ENCODE assay signal across 8 cellular contexts in the genomic region with DNA sequence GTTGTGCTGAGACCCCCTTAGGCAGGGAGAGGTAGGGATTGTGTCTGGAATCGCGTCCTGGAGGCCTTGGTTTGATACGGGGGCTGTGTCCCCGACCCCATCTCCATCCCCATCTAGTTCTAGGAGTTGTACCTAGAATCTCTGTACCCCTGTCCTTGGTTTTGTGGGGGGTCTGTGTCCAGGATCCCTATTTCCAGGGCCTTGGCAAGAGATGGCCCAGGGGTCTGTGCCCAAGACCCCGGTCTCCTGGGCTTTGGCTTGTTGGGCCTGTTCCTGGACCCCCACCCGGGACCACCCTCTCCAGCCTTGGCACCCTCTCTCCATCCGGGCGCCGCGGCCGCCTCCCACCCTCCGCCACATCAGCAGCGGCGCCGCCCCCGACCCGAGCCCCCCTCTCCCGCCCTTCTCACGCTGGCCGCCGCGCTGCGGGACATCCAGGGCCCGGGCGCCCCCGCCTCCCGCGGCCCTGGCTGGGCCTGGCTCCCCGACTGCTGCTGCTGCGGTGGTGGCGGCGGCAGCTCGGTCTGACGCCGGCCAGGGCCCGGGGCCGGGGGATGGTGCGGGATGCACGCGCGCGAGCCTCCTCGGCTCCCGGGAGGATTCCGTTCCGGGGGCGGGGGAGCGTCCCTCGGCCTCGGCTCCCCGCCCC. TPM values are rescaled to one million over a fixed set of nuclear protein-coding genes. Genes with fewer than 3 reads are reported as not detected.
DNase-seq lines count a peak whose midpoint lies in the region; ATAC-seq and TF ChIP-seq lines count a peak whose summit lies in the region.

A gene (minus strand): TSS at position 602 of the 649 bp plus-strand sequence. CDS start 168 bp downstream, at position 434.

- intact Hi-C loops in ascending aorta (cut with DNase I), result loop anchor here (1.0 to 5.0 kb wide), 5 partner anchors 25 to 247 kb away; a partner anchor contains a TSS
- intact Hi-C loops in stomach (cut with DNase I; ENCODE audit: low total_unique reads), result no loop called here

- H3K9me3 ChIP-seq in ascending aorta (no peaks in the 10 kb centered on the region), stomach (no peaks in the 10 kb centered on the region)

- no peaks in the 10 kb centered on the region for H3K9me3 Mint-ChIP-seq in immature natural killer cell

- peak within 1 kb of the TSS; percentile 82 to 94 (median 87) for H3K4me3 Mint-ChIP-seq in immature natural killer cell

- H3K36me3 ChIP-seq in ascending aorta (peaks cover 16 to 27% of the 10 kb centered on the region in 2 donors), stomach (peaks cover 14 to 55% (median 53%) of the 10 kb centered on the region in 4 donors)

- H3K36me3 Mint-ChIP-seq in immature natural killer cell, result peaks cover 4 to 7% (median 6%) of the 10 kb centered on the region in 3 donors

- DNase-seq in AG09309 (ENCODE audit: low read depth), result no peak
- DNase-seq in ascending aorta (ENCODE audit: low spot score in 2 of 2), result no peak
- no peak for DNase-seq in immature natural killer cell
- DNase-seq in stomach, result no peak
- DNase-seq in NCI-H2196 (lab: John Stamatoyannopoulos, UW; ENCODE audit: unreplicated experiment), result no peak
- no peak for DNase-seq in islet precursor cell

- ATAC-seq in HG02938 (IDR thresholded peaks at IDR 0.05; ENCODE audit: unreplicated experiment) (peak; percentile 20), GM21360 (IDR thresholded peaks at IDR 0.05; ENCODE audit: unreplicated experiment) (no peak)

- no peak for TF ChIP-seq POLR2A in stomach (IDR thresholded peaks at IDR 0.05)

- peak within 1 kb of the TSS; percentile 68 to 95 (median 93) for H3K27ac Mint-ChIP-seq in immature natural killer cell

- peaks cover 6 to 24% of the 10 kb centered on the region in 2 donors for H3K4me1 ChIP-seq in ascending aorta
- H3K4me1 ChIP-seq in stomach, result peaks cover 25 to 51% (median 38%) of the 10 kb centered on the region in 4 donors

- TF ChIP-seq EP300 in stomach (IDR thresholded peaks at IDR 0.05), result no peak

- H3K27me3 Mint-ChIP-seq in immature natural killer cell (ENCODE audit: low read depth in 3 of 3), result peaks cover 1 to 5% (median 5%) of the 10 kb centered on the region in 3 donors

- H3K4me1 Mint-ChIP-seq in immature natural killer cell, result peaks cover 5 to 11% of the 10 kb centered on the region in 2 donors

- H3K27me3 ChIP-seq in ascending aorta (no peaks in the 10 kb centered on the region), stomach (no peaks in the 10 kb centered on the region)

- H3K27ac ChIP-seq in ascending aorta, result peak within 1 kb of the TSS; percentile 89 to 93
- H3K27ac ChIP-seq in stomach, result peak within 1 kb of the TSS; percentile 73 to 93 (median 87)

- no peak for TF ChIP-seq CTCF in AG09309 (IDR thresholded peaks at IDR 0.05; ENCODE audit: control insufficient read depth, insufficient read depth, low read depth, low read length, missing control alignments)
- no peak for TF ChIP-seq CTCF in ascending aorta (IDR thresholded peaks at IDR 0.05)
- TF ChIP-seq CTCF in stomach (IDR thresholded peaks at IDR 0.05), result no peak

- peak within 1 kb of the TSS; percentile 86 for H3K4me3 ChIP-seq in AG09309 (ENCODE audit: control insufficient read depth, low read depth, low read length)
- H3K4me3 ChIP-seq in ascending aorta, result peak within 1 kb of the TSS; percentile 84 to 86
- H3K4me3 ChIP-seq in stomach, result peak within 1 kb of the TSS; percentile 59 to 74 (median 69)

- 4 to 16% (median 4%) methylated on average over 8 to 50 of the region's 51 CpGs for WGBS in stomach, 5 donors

RNA-seq across cellular contexts. Expression of the gene that starts here (rescaled TPM):
- total RNA-seq in ascending aorta, result 360 TPM
- 1 to 10 TPM in 2 of 3 donors, not detected in 1; 1.3 to 1.7 TPM for polyA plus RNA-seq in immature natural killer cell
- 100 to 1,000 TPM in 2 of 5 donors, 10 to 100 TPM in 3; 14.7 to 254 (median 31.6) TPM for total RNA-seq in stomach
- 10 to 100 TPM; 10.1 to 12.9 (median 11.6) TPM for polyA plus RNA-seq in stomach

Comparison
In these comparisons a context has a peak if more than half of its experiments do, and no peak if none do; other contexts are left out.
1. RNA of the gene that starts here (polyA plus RNA-seq): 10.1 to 12.9 TPM in stomach; 1.3 to 1.7 TPM in immature natural killer cell; every median in the first group is over 4 times any median in the second.
2. Peak in every context shown above with its lines, with median percentiles within 50 percentile points of each other: H3K4me3 ChIP-seq.